ENCODE assay signal across 20 cellular contexts in the genomic region with DNA sequence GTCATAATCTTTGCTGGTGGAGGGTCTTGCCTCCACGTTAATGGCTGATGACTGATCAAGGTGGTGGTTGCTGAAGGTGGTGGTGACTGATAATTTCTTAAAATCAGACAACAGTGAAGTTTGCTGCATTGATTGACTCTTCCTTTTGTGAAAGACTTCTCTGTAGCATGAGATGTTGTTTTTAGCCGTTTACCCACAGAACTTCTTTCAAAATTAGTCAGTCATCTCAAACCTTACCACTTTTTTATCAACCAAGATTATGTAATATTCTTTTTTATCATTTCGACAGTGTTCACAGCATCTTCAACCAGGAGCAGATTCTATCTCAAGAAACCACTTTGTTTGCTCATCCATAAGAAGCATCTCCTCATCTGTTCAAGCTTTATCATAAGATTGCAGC. TPM values are rescaled to one million over a fixed set of nuclear protein-coding genes. Genes with fewer than 3 reads are reported as not detected.
"Had no signal": no experiment of that assay in that cellular context is flagged by ENCODE, and none has a peak within 500 bp of the region (broad histone marks: within the 10 kb centered on the region; RNA-seq: fewer than 3 reads in every experiment).

No MANE protein-coding gene starts in this region.

- H3K27me3 Mint-ChIP-seq: activated naive CD4-positive, alpha-beta T cell treated with anti-CD3 and anti-CD28 coated beads, Interleukin-2, amount 50 U/mL, for 24 hours; naive B cell; progenitor cell of endocrine pancreas; stimulated activated memory B cell treated with anti-CD40 and anti-IgM and Interleukin-4, amounts not matched to agents 10 μg/mL and 1 μg/mL and 100 μg/mL, for 72 hours had no signal

- H3K27ac Mint-ChIP-seq: activated naive CD4-positive, alpha-beta T cell treated with anti-CD3 and anti-CD28 coated beads, Interleukin-2, amount 50 U/mL, for 24 hours; endodermal cell; mesothelial cell of epicardium; naive B cell; progenitor cell of endocrine pancreas; stimulated activated memory B cell treated with anti-CD40 and anti-IgM and Interleukin-4, amounts not matched to agents 10 μg/mL and 1 μg/mL and 100 μg/mL, for 72 hours had no signal

- H3K4me3 ChIP-seq: SJSA1, smooth muscle cell, upper lobe of right lung had no signal

- ATAC-seq: right cardiac atrium; stimulated activated memory B cell treated with anti-CD40 and anti-IgM and Interleukin-4, amounts not matched to agents 10 μg/mL and 1 μg/mL and 100 μg/mL, for 72 hours; upper lobe of right lung had no signal

- H3K9me3 ChIP-seq: SJSA1, upper lobe of right lung had no signal

- H3K27ac ChIP-seq: SJSA1, upper lobe of right lung had no signal

- H3K9me3 Mint-ChIP-seq: activated naive CD4-positive, alpha-beta T cell treated with anti-CD3 and anti-CD28 coated beads, Interleukin-2, amount 50 U/mL, for 24 hours; endodermal cell; mesothelial cell of epicardium; naive B cell; stimulated activated memory B cell treated with anti-CD40 and anti-IgM and Interleukin-4, amounts not matched to agents 10 μg/mL and 1 μg/mL and 100 μg/mL, for 72 hours had no signal

- H3K4me3 Mint-ChIP-seq: activated naive CD4-positive, alpha-beta T cell treated with anti-CD3 and anti-CD28 coated beads, Interleukin-2, amount 50 U/mL, for 24 hours; endodermal cell; mesothelial cell of epicardium; stimulated activated memory B cell treated with anti-CD40 and anti-IgM and Interleukin-4, amounts not matched to agents 10 μg/mL and 1 μg/mL and 100 μg/mL, for 72 hours had no signal

- H3K27me3 ChIP-seq: SJSA1, upper lobe of right lung had no signal

- DNase-seq: anterior cingulate cortex, dermis blood vessel endothelial cell, endodermal cell, naive B cell, nucleus accumbens, right cardiac atrium, SW 1271, T-helper 9 cell, upper lobe of right lung had no signal

RNA-seq across cellular contexts. Expression of gene PDZD9, which starts 41.9 kb away (rescaled TPM):
- total RNA-seq: cerebellum, dermis blood vessel endothelial cell, endodermal cell, fibroblast of villous mesenchyme, lower leg skin, mesothelial cell of epicardium, progenitor cell of endocrine pancreas, right cardiac atrium, SJSA1, smooth muscle cell, temporal lobe, upper lobe of right lung had no signal
- polyA plus RNA-seq: esophagus, right cardiac atrium, smooth muscle cell had no signal
